Comparison of ENCODE assay signal across 18 cellular contexts in the genomic region with DNA sequence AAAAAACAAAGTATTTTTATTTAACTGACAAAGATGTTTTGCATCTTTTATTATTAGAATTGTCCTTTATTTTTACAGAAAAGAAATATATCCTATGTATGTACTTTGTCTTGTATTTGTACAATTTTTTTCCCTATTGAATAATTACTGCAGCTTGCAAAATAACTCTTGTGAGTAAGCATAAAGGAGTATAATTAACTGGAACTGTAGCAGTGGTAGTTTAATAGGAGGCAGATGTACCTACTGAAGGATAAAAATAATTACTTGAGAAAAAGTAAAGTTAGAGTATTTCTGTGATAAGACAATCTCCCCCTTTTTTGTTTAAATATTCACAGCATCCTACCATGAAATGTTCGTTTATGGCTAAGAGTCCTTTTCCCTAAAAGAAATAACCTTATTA. TPM values are rescaled to one million over a fixed set of nuclear protein-coding genes. Genes with fewer than 3 reads are reported as not detected.
A peak's percentile ranks its signal among the peaks of the same experiment; 100 is the strongest.
DNase-seq lines count a peak whose midpoint lies in the region; ATAC-seq, FAIRE-seq and TF ChIP-seq lines count a peak whose summit lies in the region.
"Had no signal": no experiment of that assay in that cellular context is flagged by ENCODE, and none has a peak within 500 bp of the region (broad histone marks: within the 10 kb centered on the region; RNA-seq: fewer than 3 reads in every experiment).

No MANE protein-coding gene starts in this region.

- H2BK12ac ChIP-seq in mesenchymal stem cell (ENCODE audit: low read length in 2 of 2), result no peak overlapping the region

- no peak overlapping the region for H4K8ac ChIP-seq in mesenchymal stem cell (ENCODE audit: low read length)

- no peak overlapping the region for H3K23ac ChIP-seq in mesenchymal stem cell (ENCODE audit: low read length in 2 of 2)

- POLR2A ChIA-PET in HEK293 (lab: Yijun Ruan, JAX), result no interaction called here

- no peak overlapping the region for H2AFZ ChIP-seq in mesenchymal stem cell (ENCODE audit: low read depth, low read length)

- H3K9me3 ChIP-seq in HEK293 (ENCODE audit: control insufficient read depth, insufficient read depth, low read depth, low read length) (no peaks in the 10 kb centered on the region), mesenchymal stem cell (ENCODE audit: control insufficient read depth, low read length) (no peaks in the 10 kb centered on the region)
- H3K9me3 ChIP-seq: BE2C, Caco-2 had no signal

- CTCF ChIA-PET in HEK293 (lab: Yijun Ruan, JAX), result no interaction called here

- no peak for TF ChIP-seq CTCF in AG10803 (conservative IDR thresholded peaks at IDR 0.05; ENCODE audit: low read length)
- TF ChIP-seq CTCF in HEK293 (tag by site-specific recombination; IDR thresholded peaks at IDR 0.05), result no peak

- peaks cover 6% of the 10 kb centered on the region for H3K4me1 ChIP-seq in HEK293 (ENCODE audit: control insufficient read depth, insufficient read depth, low read length)
- peaks cover 1% of the 10 kb centered on the region for H3K4me1 ChIP-seq in mesenchymal stem cell (ENCODE audit: control insufficient read depth, insufficient read depth, low read depth, low read length)
- H3K4me1 ChIP-seq: BE2C had no signal

- H3K18ac ChIP-seq in mesenchymal stem cell (ENCODE audit: low read depth in 1 of 2, low read length in 2 of 2), result no peak overlapping the region

- no peak overlapping the region for H3K4me2 ChIP-seq in mesenchymal stem cell (ENCODE audit: low read length, poor library complexity, severe bottlenecking)

- H4K91ac ChIP-seq in mesenchymal stem cell (ENCODE audit: low read length), result no peak overlapping the region

- no peak overlapping the region for H2AK5ac ChIP-seq in mesenchymal stem cell (ENCODE audit: low read length, severe bottlenecking)

- peaks cover 11% of the 10 kb centered on the region for H3K79me1 ChIP-seq in mesenchymal stem cell (replicated peaks; ENCODE audit: low read length, poor library complexity, severe bottlenecking)

- DNase-seq in AG10803 (ENCODE audit: low read depth), result peak; percentile 63
- DNase-seq in mesenchymal stem cell, result no peak
- no peak for DNase-seq in urothelium cell line (ENCODE audit: low spot score)
- DNase-seq in GF-D8 (lab: John Stamatoyannopoulos, UW), result no peak
- DNase-seq: BE2C; Caco-2; CD4-positive, CD25-positive, alpha-beta regulatory T cell; H9; NCI-H187; NCI-H2107; NCI-H510A; NCI-H748 treated with DMSO at 0.1 percent for 48 hours; SIG-M5; T-helper 1 cell had no signal

- peak overlapping the region; percentile 6 for H3K9ac ChIP-seq in mesenchymal stem cell (ENCODE audit: low read length)

- H3K4me3 ChIP-seq in AG10803 (ENCODE audit: low read length) (no peak overlapping the region), HEK293 (ENCODE audit: low read depth, low read length) (no peak overlapping the region), mesenchymal stem cell (ENCODE audit: insufficient read depth in 1 of 2, low read depth in 1 of 2, low read length in 2 of 2) (no peak overlapping the region)

- no peak overlapping the region for H2BK15ac ChIP-seq in mesenchymal stem cell (ENCODE audit: low read depth, poor library complexity, severe bottlenecking)

- H3K36me3 ChIP-seq in HEK293 (ENCODE audit: control insufficient read depth in 2 of 2, insufficient read depth in 1 of 2, low read length in 2 of 2) (no peaks in the 10 kb centered on the region), mesenchymal stem cell (ENCODE audit: control insufficient read depth in 1 of 2, insufficient read depth in 2 of 2, low read depth in 1 of 2, low read length in 2 of 2) (no peaks in the 10 kb centered on the region)
- H3K36me3 ChIP-seq: BE2C had no signal

- WGBS in mesenchymal stem cell, result no CpG with 5 or more reads among the region's 1 CpG

- no peak overlapping the region for H3K14ac ChIP-seq in mesenchymal stem cell (ENCODE audit: low read length in 2 of 2)

- H3K27ac ChIP-seq in HEK293 (ENCODE audit: extremely low read depth, low read depth, low read length), result no peak overlapping the region
- H3K27ac ChIP-seq in mesenchymal stem cell (ENCODE audit: low read length, poor library complexity, severe bottlenecking), result no peak overlapping the region
- H3K27ac ChIP-seq: RWPE1 had no signal

- no peak for ATAC-seq in GM21723 (IDR thresholded peaks at IDR 0.05; ENCODE audit: unreplicated experiment)

- no peak overlapping the region for H3K4ac ChIP-seq in mesenchymal stem cell (ENCODE audit: low read depth in 1 of 2, low read length in 2 of 2)

- H2BK120ac ChIP-seq in mesenchymal stem cell (ENCODE audit: low read depth, low read length), result no peak overlapping the region

- peak; percentile 69 for FAIRE-seq in endometrium (lab: Jason Lieb, UNC)
- FAIRE-seq in urothelium cell line (lab: Jason Lieb, UNC), result no peak

- no peaks in the 10 kb centered on the region for H3K27me3 ChIP-seq in mesenchymal stem cell (ENCODE audit: control insufficient read depth in 1 of 2, insufficient read depth in 1 of 2, low read length in 2 of 2)
- H3K27me3 ChIP-seq: BE2C had no signal

- no peak overlapping the region for H2BK5ac ChIP-seq in mesenchymal stem cell (ENCODE audit: low read depth, low read length, poor library complexity, severe bottlenecking)

TF ChIP-seq in HEK293, 187 proteins besides CTCF, POLR2A, EP300 and RAD21:
- TF ChIP-seq PRDM6 (tag by site-specific recombination; IDR thresholded peaks at IDR 0.05) (peak; percentile 17; the same call in 1 of the 2 replicates), ZNF391 (tag by site-specific recombination; IDR thresholded peaks at IDR 0.05; ENCODE audit: borderline replicate concordance, low read depth) (no peak)

RNA-seq across cellular contexts. Expression of gene EHBP1, which starts 34.7 kb away (rescaled TPM):
- 26.8 TPM for polyA plus RNA-seq in mesenchymal stem cell (2013, experiment 1 of 2)
- polyA plus RNA-seq in mesenchymal stem cell (2013, experiment 2 of 2), result 26.1 TPM
